ENCODE assay signal across 19 cellular contexts in the genomic region with DNA sequence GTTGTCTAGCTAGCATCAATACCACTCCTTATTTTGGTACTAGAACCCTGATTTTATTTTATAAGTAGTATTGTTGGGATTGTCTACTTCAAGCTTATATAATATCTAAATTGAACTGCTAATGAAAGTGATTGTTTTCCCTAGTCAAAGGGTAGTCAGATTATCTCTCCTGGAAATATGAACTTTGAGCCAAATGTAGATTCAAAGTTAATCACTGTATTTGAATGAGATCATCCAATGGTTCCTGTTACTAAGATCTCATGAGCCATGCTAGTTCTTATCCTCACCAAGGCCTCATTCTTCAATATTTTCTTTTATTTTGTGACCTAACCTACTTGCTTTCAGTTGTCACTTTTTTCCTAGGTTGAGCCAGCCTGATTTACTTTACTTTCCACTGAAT.
"Had no signal": no experiment of that assay in that cellular context is flagged by ENCODE, and none has a peak within 500 bp of the region (broad histone marks: within the 10 kb centered on the region; RNA-seq: fewer than 3 reads in every experiment).

No MANE protein-coding gene starts in this region.

- H3K4me3 Mint-ChIP-seq: nephron progenitor cell; stimulated activated effector memory CD8-positive, alpha-beta T cell treated with anti-CD3 and anti-CD28 coated beads, Interleukin-12 subunit alpha, Interleukin-12 subunit beta, amount 100 ng/mL, for 72 hours; type B pancreatic cell had no signal

- H3K36me3 Mint-ChIP-seq: stimulated activated effector memory CD8-positive, alpha-beta T cell treated with anti-CD3 and anti-CD28 coated beads, Interleukin-12 subunit alpha, Interleukin-12 subunit beta, amount 100 ng/mL, for 72 hours; type B pancreatic cell had no signal

- H3K4me1 ChIP-seq: esophagus squamous epithelium, foreskin keratinocyte, left ventricle myocardium inferior, lower lobe of right lung, right atrium auricular region, suprapubic skin, thyroid gland had no signal

- H3K4me1 Mint-ChIP-seq: nephron progenitor cell; stimulated activated effector memory CD8-positive, alpha-beta T cell treated with anti-CD3 and anti-CD28 coated beads, Interleukin-12 subunit alpha, Interleukin-12 subunit beta, amount 100 ng/mL, for 72 hours had no signal

- H3K9me3 Mint-ChIP-seq: nephron progenitor cell, type B pancreatic cell had no signal

- H3K27ac ChIP-seq: esophagus squamous epithelium, foreskin keratinocyte, left ventricle myocardium inferior, lower lobe of right lung, ovary, right atrium auricular region, suprapubic skin, thyroid gland had no signal

- H3K9me3 ChIP-seq: esophagus squamous epithelium, left ventricle myocardium inferior, lower lobe of right lung, ovary, right atrium auricular region, suprapubic skin, thyroid gland had no signal

- H3K36me3 ChIP-seq: esophagus squamous epithelium, left ventricle myocardium inferior, lower lobe of right lung, ovary, right atrium auricular region, suprapubic skin, thyroid gland had no signal

- H3K27me3 ChIP-seq: esophagus squamous epithelium, foreskin keratinocyte, ovary, right atrium auricular region, suprapubic skin, thyroid gland had no signal

- H3K4me3 ChIP-seq: esophagus squamous epithelium, left ventricle myocardium inferior, lower lobe of right lung, ovary, right atrium auricular region, suprapubic skin, thyroid gland had no signal

- ATAC-seq: foreskin keratinocyte; left cardiac atrium; lower lobe of right lung; stimulated activated effector memory CD8-positive, alpha-beta T cell treated with anti-CD3 and anti-CD28 coated beads, Interleukin-12 subunit alpha, Interleukin-12 subunit beta, amount 100 ng/mL, for 72 hours; stimulated activated naive CD8-positive, alpha-beta T cell treated with anti-CD3 and anti-CD28 coated beads, Interleukin-15, Interleukin-2, amounts not matched to agents 100 U/mL and 50 U/mL, for 24 hours had no signal

- H3K27ac Mint-ChIP-seq: nephron progenitor cell; stimulated activated effector memory CD8-positive, alpha-beta T cell treated with anti-CD3 and anti-CD28 coated beads, Interleukin-12 subunit alpha, Interleukin-12 subunit beta, amount 100 ng/mL, for 72 hours; type B pancreatic cell had no signal

- DNase-seq: effector memory CD4-positive, alpha-beta T cell; esophagus squamous epithelium; foreskin keratinocyte; kidney; left cardiac atrium; left ventricle myocardium inferior; lower lobe of right lung; mesenchymal stem cell; midbrain; nephron progenitor cell; ovary; stimulated activated CD4-positive, alpha-beta T cell treated with anti-CD3 and anti-CD28 coated beads, Interleukin-4, amount 100 ng/mL, for 1 hour; stimulated activated CD8-positive, alpha-beta memory T cell treated with anti-CD3 and anti-CD28 coated beads, Interleukin-4, amount 100 ng/mL, for 48 hours; stimulated activated naive CD8-positive, alpha-beta T cell treated with anti-CD3 and anti-CD28 coated beads, Interleukin-15, Interleukin-2, amounts not matched to agents 100 U/mL and 50 U/mL, for 24 hours; thyroid gland had no signal
